In the genomic region with DNA sequence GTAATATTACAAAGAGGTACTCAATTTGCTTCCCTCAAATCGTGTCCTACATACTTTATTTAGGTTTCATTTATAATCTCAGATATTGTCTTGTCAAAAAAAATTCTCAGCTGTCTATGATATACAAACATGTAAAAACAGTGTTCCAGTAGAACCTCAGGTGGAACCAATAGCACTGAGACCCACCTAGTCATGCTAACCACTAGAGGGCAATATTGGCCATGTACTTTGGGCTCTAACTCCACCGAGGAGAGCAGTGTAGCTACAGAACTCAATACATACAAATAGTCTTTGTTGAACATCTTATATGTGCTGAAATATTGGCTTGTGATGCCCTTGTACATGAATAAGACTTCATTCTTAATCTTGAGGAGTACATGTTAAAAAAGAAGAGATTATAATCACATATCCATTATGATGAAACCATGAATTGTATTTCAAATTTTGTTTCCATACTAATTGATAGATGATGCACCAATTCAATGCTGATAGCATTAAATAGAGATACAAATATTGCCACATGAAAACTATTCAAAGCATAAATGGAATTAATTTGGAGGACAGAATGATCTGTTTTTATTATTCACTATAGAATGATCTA, we compare ENCODE assay signal across 8 cellular contexts.
A peak's percentile ranks its signal among the peaks of the same experiment; 100 is the strongest.
DNase-seq lines count a peak whose midpoint lies in the region; ATAC-seq lines count a peak whose summit lies in the region.

No MANE protein-coding gene starts in this region.

- ATAC-seq in HG02571 (IDR thresholded peaks at IDR 0.05; ENCODE audit: unreplicated experiment) (peak; percentile 81), Right ventricle myocardium superior (ENCODE audit: poor library complexity) (peak; percentile 68), sciatic nerve (peak; percentile 86)

- DNase-seq in SIG-M5 treated with dmso at 0.1 percent for 504 hours (lab: John Stamatoyannopoulos, UW; ENCODE audit: unreplicated experiment) (peak; percentile 32), SIG-M5 (lab: John Stamatoyannopoulos, UW) (no peak), NCI-H1048 (lab: John Stamatoyannopoulos, UW) (peak; percentile 34), SW480 (ENCODE audit: low spot score) (peak; percentile 52), Right ventricle myocardium superior (no peak), sciatic nerve (ENCODE audit: low spot score) (no peak)
- no peak for DNase-seq in stimulated activated CD4-positive, alpha-beta T cell treated with anti-CD3 and anti-CD28 coated beads, Interleukin-4, amount 100 ng/mL, for 1 hour

- intact Hi-C loops in Right ventricle myocardium superior (cut with DNase I), result no loop called here
- intact Hi-C loops in sciatic nerve (cut with DNase I), result no loop called here

Comparison
In these comparisons a context has a peak if more than half of its experiments do, and no peak if none do; other contexts are left out.
1. DNase-seq: peak in SIG-M5 treated with dmso at 0.1 percent for 504 hours (single experiment), NCI-H1048 (single experiment) and SW480 (single experiment); none in SIG-M5 (single experiment), Right ventricle myocardium superior (single experiment), sciatic nerve (single experiment) and stimulated activated CD4-positive, alpha-beta T cell treated with anti-CD3 and anti-CD28 coated beads, Interleukin-4, amount 100 ng/mL, for 1 hour (single experiment).
2. Peak in every context shown above with its lines, with median percentiles within 50 percentile points of each other: ATAC-seq.